11 cellular contexts compared by ENCODE assay signal in the genomic region with DNA sequence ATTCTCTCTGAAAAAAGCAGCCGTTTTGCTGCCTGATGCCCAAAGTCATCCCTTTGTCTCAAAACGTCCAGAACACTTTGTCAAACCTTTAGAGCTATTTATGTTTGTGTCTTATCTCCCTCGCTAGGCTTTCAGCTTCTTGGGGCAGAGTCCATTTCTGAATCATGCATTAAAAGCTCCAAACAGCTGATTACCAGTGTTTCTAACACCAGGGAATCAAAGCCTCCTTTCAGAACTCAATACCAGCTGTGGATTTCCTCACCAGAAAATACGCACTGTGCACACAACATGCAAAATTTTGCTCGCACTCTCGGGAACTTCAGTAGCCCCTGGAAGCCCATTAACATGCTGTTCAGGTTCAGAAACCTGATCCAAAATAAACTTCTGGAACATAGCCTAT.
DNase-seq lines count a peak whose midpoint lies in the region; ATAC-seq, FAIRE-seq and TF ChIP-seq lines count a peak whose summit lies in the region.
"Had no signal": no experiment of that assay in that cellular context is flagged by ENCODE, and none has a peak within 500 bp of the region (broad histone marks: within the 10 kb centered on the region; RNA-seq: fewer than 3 reads in every experiment).

No MANE protein-coding gene starts in this region.

- H3K27me3 ChIP-seq in lower lobe of right lung (ENCODE audit: low read depth) = no peaks in the 10 kb centered on the region
- H3K27me3 ChIP-seq in foreskin keratinocyte = no peaks in the 10 kb centered on the region

- H3K4me3 ChIP-seq in lower lobe of right lung = no peak overlapping the region

- TF ChIP-seq CTCF in lower lobe of right lung (IDR thresholded peaks at IDR 0.05) (no peak), foreskin keratinocyte (conservative IDR thresholded peaks at IDR 0.05) (no peak)

- intact Hi-C loops in left ventricle myocardium superior (cut with micrococcal nuclease) = no loop called here
- intact Hi-C loops in cardiac septum (cut with DNase I) = no loop called here
- intact Hi-C loops in lower lobe of right lung (cut with DNase I) = no loop called here

- H3K9me3 ChIP-seq in lower lobe of right lung = no peaks in the 10 kb centered on the region

- peaks cover 9% of the 10 kb centered on the region for H3K4me1 ChIP-seq in lower lobe of right lung
- no peaks in the 10 kb centered on the region for H3K4me1 ChIP-seq in foreskin keratinocyte

- no peaks in the 10 kb centered on the region for H3K36me3 ChIP-seq in lower lobe of right lung

- H3K27ac ChIP-seq in caudate nucleus (ENCODE audit: low read depth, low read length) (peak overlapping the region; percentile 46), lower lobe of right lung (peak overlapping the region; percentile 40), foreskin keratinocyte (no peak overlapping the region)
- H3K27ac ChIP-seq: RWPE1 had no signal

- ATAC-seq in left ventricle myocardium superior (peak; percentile 60), lower lobe of right lung (no peak), foreskin keratinocyte (no peak), HG03135 (IDR thresholded peaks at IDR 0.05; ENCODE audit: unreplicated experiment) (no peak)

- TF ChIP-seq POLR2A in GM12892 (IDR thresholded peaks at IDR 0.05; ENCODE audit: low read depth, low read length) = no peak

- FAIRE-seq in GM12892 (lab: Jason Lieb, UNC) = no peak
- FAIRE-seq: endometrium had no signal

- DNase-seq in left ventricle myocardium superior = no peak
- no peak for DNase-seq in cardiac septum (ENCODE audit: low spot score)
- DNase-seq in caudate nucleus (lab: John Stamatoyannopoulos, UW) = peak in 2 of 61 donors; percentile 2 to 9
- no peak for DNase-seq in lower lobe of right lung
- DNase-seq in GM12892 (ENCODE audit: insufficient read length) = no peak
- DNase-seq in foreskin keratinocyte = no peak
- DNase-seq in stimulated activated CD4-positive, alpha-beta T cell treated with anti-CD3 and anti-CD28 coated beads, Interleukin-4, amount 100 ng/mL, for 24 hours = no peak
- DNase-seq: GF-D8 had no signal
